In the genomic region with DNA sequence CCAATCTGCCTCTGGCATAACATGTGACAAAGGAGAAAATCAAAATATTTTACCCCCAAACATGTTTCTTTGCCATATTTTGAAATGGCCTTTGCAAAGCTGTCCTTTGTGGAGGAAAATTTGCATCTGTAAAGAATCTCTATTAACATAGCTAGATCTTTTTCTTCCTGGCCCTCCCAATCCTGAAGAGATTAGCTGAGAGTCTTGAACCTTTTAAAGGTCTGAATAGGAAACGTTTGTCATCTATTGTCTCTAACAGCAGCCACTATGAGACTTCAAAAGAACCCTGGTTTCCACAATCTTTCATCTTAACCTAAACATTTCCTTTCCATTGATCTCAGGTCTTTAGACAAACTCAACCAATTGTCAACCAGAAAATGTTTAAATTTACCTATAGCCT, we compare ENCODE assay signal across 24 cellular contexts.
"Had no signal": no experiment of that assay in that cellular context is flagged by ENCODE, and none has a peak within 500 bp of the region (broad histone marks: within the 10 kb centered on the region; RNA-seq: fewer than 3 reads in every experiment).

No MANE protein-coding gene starts in this region.

- H3K4me1 ChIP-seq: gastroesophageal sphincter, suprapubic skin, tibial nerve had no signal

- H3K27me3 ChIP-seq: gastroesophageal sphincter, right lobe of liver, suprapubic skin, tibial nerve had no signal

- H3K9me3 Mint-ChIP-seq: activated naive CD4-positive, alpha-beta T cell treated with anti-CD3 and anti-CD28 coated beads for 36 hours; activated naive CD8-positive, alpha-beta T cell treated with anti-CD3 and anti-CD28 coated beads, Interleukin-2, amount 50 U/mL, for 24 hours; activated T-cell treated with anti-CD3 and anti-CD28 coated beads, Interleukin-2, amount 50 U/mL, for 4 hours; stimulated activated effector memory CD8-positive, alpha-beta T cell treated with anti-CD3 and anti-CD28 coated beads, Interleukin-12 subunit alpha, Interleukin-12 subunit beta, amount 100 ng/mL, for 72 hours; stimulated activated naive CD8-positive, alpha-beta T cell treated with anti-CD3 and anti-CD28 coated beads, Interleukin-15, amount 100 ng/mL, for 72 hours had no signal

- DNase-seq: activated CD4-positive, alpha-beta T cell treated with anti-CD3 and anti-CD28 coated beads, Interleukin-2, amount 50 U/mL, for 48 hours; activated CD8-positive, alpha-beta memory T cell treated with anti-CD3 and anti-CD28 coated beads, Interleukin-2, amount 50 U/mL, for 48 hours; activated effector memory CD4-positive, alpha-beta T cell treated with Interleukin-2 at 50 U/mL for 16 hours; activated naive CD4-positive, alpha-beta T cell treated with anti-CD3 and anti-CD28 coated beads for 36 hours; activated naive CD8-positive, alpha-beta T cell treated with anti-CD3 and anti-CD28 coated beads, Interleukin-2, amount 50 U/mL, for 24 hours; activated T-cell treated with anti-CD3 and anti-CD28 coated beads, Interleukin-2, amount 50 U/mL, for 4 hours; cerebellar nuclear complex; head of caudate nucleus; left ventricle myocardium superior; mammary epithelial cell; mucosa of descending colon; nephron progenitor cell; nucleus accumbens; posterior cingulate gyrus; right lobe of liver; stimulated activated CD4-positive, alpha-beta T cell treated with anti-CD3 and anti-CD28 coated beads, Interleukin-2, amount 100 ng/mL, for 24 hours; stimulated activated naive CD8-positive, alpha-beta T cell treated with anti-CD3 and anti-CD28 coated beads, Interleukin-15, amount 100 ng/mL, for 72 hours; T-helper 1 cell had no signal

- ATAC-seq: activated naive CD8-positive, alpha-beta T cell treated with anti-CD3 and anti-CD28 coated beads, Interleukin-2, amount 50 U/mL, for 24 hours; activated T-cell treated with anti-CD3 and anti-CD28 coated beads, Interleukin-2, amount 50 U/mL, for 4 hours; gastroesophageal sphincter; left ventricle myocardium superior; mucosa of descending colon; right lobe of liver; stimulated activated effector memory CD8-positive, alpha-beta T cell treated with anti-CD3 and anti-CD28 coated beads, Interleukin-12 subunit alpha, Interleukin-12 subunit beta, amount 100 ng/mL, for 72 hours; stimulated activated naive CD8-positive, alpha-beta T cell treated with anti-CD3 and anti-CD28 coated beads, Interleukin-15, amount 100 ng/mL, for 72 hours had no signal

- H3K9me3 ChIP-seq: gastroesophageal sphincter, mucosa of descending colon, right lobe of liver, suprapubic skin, tibial nerve had no signal

- H3K36me3 Mint-ChIP-seq: stimulated activated effector memory CD8-positive, alpha-beta T cell treated with anti-CD3 and anti-CD28 coated beads, Interleukin-12 subunit alpha, Interleukin-12 subunit beta, amount 100 ng/mL, for 72 hours had no signal

- H3K27ac ChIP-seq: coronary artery, gastroesophageal sphincter, right lobe of liver, skin epidermis, suprapubic skin, tibial nerve had no signal

- H3K4me3 Mint-ChIP-seq: activated naive CD4-positive, alpha-beta T cell treated with anti-CD3 and anti-CD28 coated beads for 36 hours; activated naive CD8-positive, alpha-beta T cell treated with anti-CD3 and anti-CD28 coated beads, Interleukin-2, amount 50 U/mL, for 24 hours; activated T-cell treated with anti-CD3 and anti-CD28 coated beads, Interleukin-2, amount 50 U/mL, for 4 hours; stimulated activated effector memory CD8-positive, alpha-beta T cell treated with anti-CD3 and anti-CD28 coated beads, Interleukin-12 subunit alpha, Interleukin-12 subunit beta, amount 100 ng/mL, for 72 hours; stimulated activated naive CD8-positive, alpha-beta T cell treated with anti-CD3 and anti-CD28 coated beads, Interleukin-15, amount 100 ng/mL, for 72 hours had no signal

- H3K27ac Mint-ChIP-seq: activated naive CD4-positive, alpha-beta T cell treated with anti-CD3 and anti-CD28 coated beads for 36 hours; activated naive CD8-positive, alpha-beta T cell treated with anti-CD3 and anti-CD28 coated beads, Interleukin-2, amount 50 U/mL, for 24 hours; stimulated activated effector memory CD8-positive, alpha-beta T cell treated with anti-CD3 and anti-CD28 coated beads, Interleukin-12 subunit alpha, Interleukin-12 subunit beta, amount 100 ng/mL, for 72 hours; stimulated activated naive CD8-positive, alpha-beta T cell treated with anti-CD3 and anti-CD28 coated beads, Interleukin-15, amount 100 ng/mL, for 72 hours had no signal

- H3K36me3 ChIP-seq: gastroesophageal sphincter, right lobe of liver, suprapubic skin, tibial nerve had no signal

- H3K4me1 Mint-ChIP-seq: stimulated activated effector memory CD8-positive, alpha-beta T cell treated with anti-CD3 and anti-CD28 coated beads, Interleukin-12 subunit alpha, Interleukin-12 subunit beta, amount 100 ng/mL, for 72 hours had no signal

- H3K4me3 ChIP-seq: coronary artery, gastroesophageal sphincter, mucosa of descending colon, right lobe of liver, skin epidermis, suprapubic skin, tibial nerve had no signal
